In the genomic region with DNA sequence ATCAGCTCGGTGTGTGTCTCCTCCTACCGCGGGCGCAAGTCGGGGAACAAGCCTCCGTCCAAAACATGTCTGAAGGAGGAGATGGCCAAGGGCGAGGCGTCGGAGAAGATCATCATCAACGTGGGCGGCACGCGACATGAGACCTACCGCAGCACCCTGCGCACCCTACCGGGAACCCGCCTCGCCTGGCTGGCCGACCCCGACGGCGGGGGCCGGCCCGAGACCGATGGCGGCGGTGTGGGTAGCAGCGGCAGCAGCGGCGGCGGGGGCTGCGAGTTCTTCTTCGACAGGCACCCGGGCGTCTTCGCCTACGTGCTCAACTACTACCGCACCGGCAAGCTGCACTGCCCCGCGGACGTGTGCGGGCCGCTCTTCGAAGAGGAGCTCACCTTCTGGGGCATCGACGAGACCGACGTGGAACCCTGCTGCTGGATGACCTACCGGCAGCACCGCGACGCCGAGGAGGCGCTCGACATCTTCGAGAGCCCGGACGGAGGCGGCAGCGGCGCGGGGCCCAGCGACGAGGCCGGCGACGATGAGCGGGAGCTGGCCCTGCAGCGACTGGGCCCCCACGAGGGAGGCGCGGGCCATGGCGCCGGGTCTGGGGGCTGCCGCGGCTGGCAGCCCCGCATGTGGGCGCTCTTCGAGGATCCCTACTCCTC, we compare ENCODE assay signal across 8 cellular contexts. TPM values are rescaled to one million over a fixed set of nuclear protein-coding genes. Genes with fewer than 3 reads are reported as not detected.
A peak's percentile ranks its signal among the peaks of the same experiment; 100 is the strongest.
DNase-seq lines count a peak whose midpoint lies in the region; ATAC-seq, FAIRE-seq and TF ChIP-seq lines count a peak whose summit lies in the region.

No MANE protein-coding gene starts in this region.

- peaks cover 10% of the 10 kb centered on the region for H3K79me1 ChIP-seq in mesendoderm (ENCODE audit: low read length)

- peak overlapping the region; percentile 65 for H3K4me3 Mint-ChIP-seq in astrocyte (ENCODE audit: unreplicated experiment)

- peaks cover 42% of the 10 kb centered on the region for H3K27me3 ChIP-seq in A673 (replicated peaks; ENCODE audit: insufficient read depth, low read depth, low read length, poor library complexity)
- H3K27me3 ChIP-seq in HUES64 (ENCODE audit: insufficient read depth, low read length), result peaks cover 43% of the 10 kb centered on the region
- peaks cover 41% of the 10 kb centered on the region for H3K27me3 ChIP-seq in astrocyte (ENCODE audit: insufficient read depth, low read length)
- no peaks in the 10 kb centered on the region for H3K27me3 ChIP-seq in mesendoderm (ENCODE audit: insufficient read depth, low read length, poor library complexity)
- H3K27me3 ChIP-seq in tibial nerve, result no peaks in the 10 kb centered on the region

- no peak overlapping the region for H2BK120ac ChIP-seq in mesendoderm (ENCODE audit: low read depth, low read length)

- 4% methylated on average over 80 of the region's 80 CpGs for WGBS in HUES64
- WGBS in mesendoderm (ENCODE audit: extremely low coverage, insufficient coverage, low lambda C conversion rate), result no CpG with 5 or more reads among the region's 80 CpGs
- WGBS in tibial nerve, 2 donors, result 17 to 21% methylated on average over 35 to 43 of the region's 80 CpGs

- H3K27ac ChIP-seq in A673 (ENCODE audit: low read depth, low read length, poor library complexity, severe bottlenecking) (no peak overlapping the region), HUES64 (ENCODE audit: low read depth, low read length) (no peak overlapping the region), astrocyte (ENCODE audit: low read depth, low read length) (no peak overlapping the region), mesendoderm (ENCODE audit: low read depth, low read length) (no peak overlapping the region), tibial nerve (peak overlapping the region in 3 of 4 donors; percentile 3 to 93 (median 10))

- BruUV-seq in A673 (replicated peaks; lab: Mats Ljungman, UMichigan), result no TSS peak

- H3K4me2 ChIP-seq in astrocyte (ENCODE audit: low read length) (peak overlapping the region; percentile 90), mesendoderm (ENCODE audit: low read length) (peak overlapping the region; percentile 22)

- no peak overlapping the region for H2BK5ac ChIP-seq in mesendoderm (ENCODE audit: low read length)

- H3K36me3 Mint-ChIP-seq in astrocyte (ENCODE audit: low read depth, unreplicated experiment), result peaks cover 1% of the 10 kb centered on the region

- TF ChIP-seq CTCF in A673 (conservative IDR thresholded peaks at IDR 0.05; ENCODE audit: low read depth, low read length) (no peak), astrocyte (IDR thresholded peaks at IDR 0.05; ENCODE audit: insufficient read depth, low read depth, low read length) (no peak), tibial nerve (IDR thresholded peaks at IDR 0.05) (no peak)

- H3K23ac ChIP-seq in mesendoderm (ENCODE audit: low read length), result peak overlapping the region; percentile 31

- no peak for TF ChIP-seq EP300 in tibial nerve (IDR thresholded peaks at IDR 0.05)

- no peak for DNase-seq in A673 (ENCODE audit: low spot score)
- DNase-seq in astrocyte (ENCODE audit: low read depth), result no peak
- DNase-seq in mesendoderm, result peak; percentile 30
- peak in 1 of 2 donors; percentile 7 for DNase-seq in tibial nerve (ENCODE audit: low spot score in 2 of 2)

- H4K8ac ChIP-seq in mesendoderm (ENCODE audit: low read depth, low read length), result no peak overlapping the region

- no peak for ATAC-seq in HG03139 (IDR thresholded peaks at IDR 0.05; ENCODE audit: unreplicated experiment)
- ATAC-seq in HG02623 (IDR thresholded peaks at IDR 0.05; ENCODE audit: unreplicated experiment), result no peak
- ATAC-seq in GM18520 (IDR thresholded peaks at IDR 0.05; ENCODE audit: unreplicated experiment), result no peak

- H3K27me3 Mint-ChIP-seq in astrocyte (ENCODE audit: low read depth, unreplicated experiment), result peaks cover 70% of the 10 kb centered on the region

- H3K4me1 ChIP-seq in A673 (ENCODE audit: insufficient read depth, low read length, poor library complexity, severe bottlenecking) (peaks cover 14% of the 10 kb centered on the region), HUES64 (ENCODE audit: insufficient read depth, low read length) (peaks cover 17% of the 10 kb centered on the region), astrocyte (ENCODE audit: insufficient read depth, low read length) (peaks cover 9% of the 10 kb centered on the region), mesendoderm (ENCODE audit: control insufficient read depth, low read depth, low read length) (peaks cover 16% of the 10 kb centered on the region), tibial nerve (peaks cover 0 to 55% (median 7%) of the 10 kb centered on the region in 4 donors)

- no peak overlapping the region for H2AK5ac ChIP-seq in mesendoderm (ENCODE audit: low read length)

- peak overlapping the region; percentile 17; the same call in 1 of the 2 replicates for H3K9ac ChIP-seq in HUES64 (ENCODE audit: low read depth, low read length)
- no peak overlapping the region for H3K9ac ChIP-seq in astrocyte (ENCODE audit: low read length)
- peak overlapping the region; percentile 79 for H3K9ac ChIP-seq in mesendoderm (ENCODE audit: low read length)

- H3K36me3 ChIP-seq in A673 (ENCODE audit: insufficient read depth, low read length, poor library complexity, severe bottlenecking), result no peaks in the 10 kb centered on the region
- H3K36me3 ChIP-seq in HUES64 (ENCODE audit: insufficient read depth, low read length), result no peaks in the 10 kb centered on the region
- no peaks in the 10 kb centered on the region for H3K36me3 ChIP-seq in astrocyte (ENCODE audit: insufficient read depth, low read length)
- H3K36me3 ChIP-seq in mesendoderm (ENCODE audit: control insufficient read depth, insufficient read depth, low read length), result no peaks in the 10 kb centered on the region
- H3K36me3 ChIP-seq in tibial nerve, result peaks cover 0 to 5% (median 0%) of the 10 kb centered on the region in 3 donors

- H3K18ac ChIP-seq in mesendoderm (ENCODE audit: low read length), result no peak overlapping the region

- CTCF ChIA-PET in A673 (lab: Charles Lee), result interaction anchor here (0.6 to 2.9 kb wide), 2 partner anchors 95 to 101 kb away, joined by 3 to 9 read pairs; no protein-coding TSS in a partner anchor

- FAIRE-seq in astrocyte (lab: Jason Lieb, UNC), result no peak

- H3K4me3 ChIP-seq in A673 (ENCODE audit: low read depth, low read length, poor library complexity, severe bottlenecking) (peak overlapping the region; percentile 52), HUES64 (ENCODE audit: low read length) (peak overlapping the region; percentile 61), astrocyte (ENCODE audit: insufficient read depth, low read depth, low read length) (peak overlapping the region; percentile 52), mesendoderm (ENCODE audit: low read length) (peak overlapping the region; percentile 58), tibial nerve (peak overlapping the region; percentile 64 to 92 (median 87))

- H4K20me1 ChIP-seq in astrocyte (ENCODE audit: insufficient read depth, low read length), result peaks cover 8% of the 10 kb centered on the region

- POLR2A ChIA-PET in A673 (lab: Charles Lee; ENCODE audit: low non-redundant PET), result no interaction called here

- peak overlapping the region; percentile 39 for H2AFZ ChIP-seq in astrocyte (ENCODE audit: low read depth, low read length)

- H3K9me3 ChIP-seq in A673 (ENCODE audit: low read depth, low read length, poor library complexity, severe bottlenecking) (no peaks in the 10 kb centered on the region), HUES64 (ENCODE audit: insufficient read depth, low read depth, low read length) (no peaks in the 10 kb centered on the region), astrocyte (ENCODE audit: insufficient read depth, low read depth, low read length) (no peaks in the 10 kb centered on the region), tibial nerve (no peaks in the 10 kb centered on the region)

- peak overlapping the region; percentile 8 for H3K4ac ChIP-seq in mesendoderm (ENCODE audit: low read depth, low read length)

- peak overlapping the region; percentile 93 for H3K56ac ChIP-seq in mesendoderm (ENCODE audit: low read length)

- no peak for TF ChIP-seq POLR2A in tibial nerve (IDR thresholded peaks at IDR 0.05)

- no peak overlapping the region for H4K5ac ChIP-seq in mesendoderm (ENCODE audit: low read length)

- H3K9me3 Mint-ChIP-seq in astrocyte (ENCODE audit: unreplicated experiment), result peaks cover 2% of the 10 kb centered on the region

- no peak overlapping the region for H3K27ac Mint-ChIP-seq in astrocyte (ENCODE audit: unreplicated experiment)

- no peak overlapping the region for H2BK15ac ChIP-seq in mesendoderm (replicated peaks; ENCODE audit: low read depth)

- intact Hi-C loops in A673 (cut with micrococcal nuclease; ENCODE audit: unreplicated experiment), result no loop called here

- H3K79me2 ChIP-seq in astrocyte (ENCODE audit: insufficient read depth, low read length) (no peaks in the 10 kb centered on the region), mesendoderm (ENCODE audit: control insufficient read depth, insufficient read depth, low read length) (peaks cover 44% of the 10 kb centered on the region)

- H3K4me1 Mint-ChIP-seq in astrocyte (ENCODE audit: low read depth, unreplicated experiment), result peaks cover 2% of the 10 kb centered on the region

RNA-seq across cellular contexts. Expression of gene KCNC4, which starts 1.5 kb away (rescaled TPM):
- 0.22 and 0.24 TPM in 2 replicates for total RNA-seq in A673 (2021)
- polyA plus RNA-seq in HUES64 (2013, experiment 1 of 2), result 3.2 TPM
- polyA plus RNA-seq in HUES64 (2013, experiment 2 of 2), result 4.1 TPM
- total RNA-seq in astrocyte, result 2.6 and 3.1 TPM in 2 replicates
- polyA plus RNA-seq in mesendoderm (2013, experiment 1 of 2), result 6.3 TPM
- 6.0 TPM for polyA plus RNA-seq in mesendoderm (2013, experiment 2 of 2)
- total RNA-seq in tibial nerve, result 1 to 10 TPM; 2.9 to 9.0 (median 6.1) TPM

Comparison
In these comparisons a context has a peak if more than half of its experiments do, and no peak if none do; other contexts are left out.
1. H3K27ac ChIP-seq: peak in tibial nerve (3 of 4); none in A673 (single experiment), HUES64 (single experiment), astrocyte (single experiment) and mesendoderm (single experiment).
2. Peak in every context shown above with its lines, with median percentiles within 50 percentile points of each other: H3K4me3 ChIP-seq.